Comparison of ENCODE assay signal across 8 cellular contexts in genomic region chr21:25607812-25608737, GRCh38. TPM values are rescaled to one million over a fixed set of nuclear protein-coding genes. Genes with fewer than 3 reads are reported as not detected.
DNase-seq lines count a peak whose midpoint lies in the region; ATAC-seq and TF ChIP-seq lines count a peak whose summit lies in the region.

No MANE protein-coding gene starts in this region.

- H3K27me3 Mint-ChIP-seq in neural progenitor cell (ENCODE audit: insufficient read depth, low read depth) = peaks cover 7% of the 10 kb centered on the region

- H2AFZ ChIP-seq in neural progenitor cell (replicated peaks) = peak overlapping the region; percentile 92

- H3K4me3 Mint-ChIP-seq in neural progenitor cell = peak overlapping the region; percentile 100

- H3K9me3 ChIP-seq in RWPE2 (ENCODE audit: severe bottlenecking) (no peaks in the 10 kb centered on the region), neural progenitor cell (ENCODE audit: low read depth) (no peaks in the 10 kb centered on the region), stomach (no peaks in the 10 kb centered on the region)

- H3K4me1 ChIP-seq in RWPE2 (ENCODE audit: insufficient read depth, poor library complexity, severe bottlenecking) (peaks cover 5% of the 10 kb centered on the region), neural progenitor cell (peaks cover 5% of the 10 kb centered on the region), stomach (peaks cover 15 to 47% (median 39%) of the 10 kb centered on the region in 4 donors)

- H4K20me1 ChIP-seq in neural progenitor cell (ENCODE audit: low read depth) = no peaks in the 10 kb centered on the region

- peaks cover 4% of the 10 kb centered on the region for H3F3A ChIP-seq in neural progenitor cell (ENCODE audit: low read depth)

- H3K4me1 Mint-ChIP-seq in neural progenitor cell = peaks cover 20% of the 10 kb centered on the region

- WGBS in stomach, 5 donors = 3 to 5% (median 4%) methylated on average over 27 to 32 of the region's 32 CpGs

- TF ChIP-seq POLR2A in stomach (IDR thresholded peaks at IDR 0.05) = no peak

- intact Hi-C loops in stomach (cut with DNase I; ENCODE audit: low total_unique reads) = loop anchor here (5.0 kb wide), 1 partner anchor 99 kb away; no protein-coding TSS in a partner anchor

- peak; percentile 82 for TF ChIP-seq CTCF in RWPE2 (IDR thresholded peaks at IDR 0.05; ENCODE audit: poor library complexity, severe bottlenecking)
- peak; percentile 94 for TF ChIP-seq CTCF in neural progenitor cell (IDR thresholded peaks at IDR 0.05)
- TF ChIP-seq CTCF in stomach (IDR thresholded peaks at IDR 0.05) = peak in 6 of 7 experiments; percentile 23 to 96 (median 90)

- H3K36me3 Mint-ChIP-seq in neural progenitor cell = peaks cover 7% of the 10 kb centered on the region

- peak overlapping the region; percentile 84 for H3K4me2 ChIP-seq in neural progenitor cell

- H3K27ac ChIP-seq in RWPE2 (ENCODE audit: poor library complexity, severe bottlenecking) = peak overlapping the region; percentile 37
- no peak overlapping the region for H3K27ac ChIP-seq in neural progenitor cell
- H3K27ac ChIP-seq in stomach = peak overlapping the region; percentile 69 to 88 (median 81)

- peak; percentile 80 for DNase-seq in EL
- DNase-seq in GOT3 (lab: John Stamatoyannopoulos, UW) = peak; percentile 13
- DNase-seq in Kasumi-1 (lab: John Stamatoyannopoulos, UW) = peak; percentile 86 to 87
- peak; percentile 62 for DNase-seq in RWPE2 (ENCODE audit: low spot score)
- peak; percentile 70 for DNase-seq in activated gamma-delta T cell treated with Interleukin-2 at 50 U/mL for 16 hours
- peak; percentile 74 for DNase-seq in foreskin melanocyte
- peak; percentile 89 for DNase-seq in neural progenitor cell (ENCODE audit: low spot score)
- DNase-seq in stomach = peak; percentile 83

- no peak for TF ChIP-seq EP300 in stomach (IDR thresholded peaks at IDR 0.05)

- H3K27me3 ChIP-seq in RWPE2 (ENCODE audit: insufficient read depth, poor library complexity, severe bottlenecking) = no peaks in the 10 kb centered on the region
- H3K27me3 ChIP-seq in neural progenitor cell = no peaks in the 10 kb centered on the region
- no peaks in the 10 kb centered on the region for H3K27me3 ChIP-seq in stomach

- no peaks in the 10 kb centered on the region for H3K9me3 Mint-ChIP-seq in neural progenitor cell

- peak; percentile 83 for ATAC-seq in RWPE2 (ENCODE audit: low read depth)

- no peak overlapping the region for H3K27ac Mint-ChIP-seq in neural progenitor cell

- peaks cover 34% of the 10 kb centered on the region for H3K36me3 ChIP-seq in RWPE2 (ENCODE audit: low read depth)
- peaks cover 9% of the 10 kb centered on the region for H3K36me3 ChIP-seq in neural progenitor cell
- H3K36me3 ChIP-seq in stomach = peaks cover 2 to 30% (median 26%) of the 10 kb centered on the region in 4 donors

- no peak overlapping the region for H3K9ac ChIP-seq in neural progenitor cell

- H3K4me3 ChIP-seq in RWPE2 (ENCODE audit: severe bottlenecking) (peak overlapping the region; percentile 96), neural progenitor cell (peak overlapping the region; percentile 92), stomach (peak overlapping the region; percentile 80 to 90 (median 86))

- H3K79me2 ChIP-seq in neural progenitor cell (ENCODE audit: low read depth) = peaks cover 17% of the 10 kb centered on the region

RNA-seq across cellular contexts. Expression of gene MRPL39, which starts 0.8 kb away (rescaled TPM):
- total RNA-seq in neural progenitor cell (ENCODE audit: low replicate concordance) = 35.5 and 63.1 TPM in 2 replicates
- total RNA-seq in stomach = 10 to 100 TPM in 2 of 5 donors, 1 to 10 TPM in 2, not detected in 1; 2.9 to 65.6 (median 20.2) TPM
- 10 to 100 TPM; 30.9 to 33.7 (median 31.5) TPM for polyA plus RNA-seq in stomach

RNA-seq across cellular contexts. Expression of gene JAM2, which starts 31.0 kb away (rescaled TPM):
- total RNA-seq in neural progenitor cell (ENCODE audit: low replicate concordance) (1.9 and 3.5 TPM in 2 replicates), stomach (10 to 100 TPM in 2 of 5 donors, 1 to 10 TPM in 2, not detected in 1; 3.6 to 32.1 (median 11.5) TPM)
- polyA plus RNA-seq in stomach = 1 to 10 TPM; 1.2 to 8.5 (median 1.7) TPM

Comparison
In these comparisons a context has a peak if more than half of its experiments do, and no peak if none do; other contexts are left out.
1. DNase-seq: peak in every context shown above with its lines; median percentile 89 in neural progenitor cell; 86 in Kasumi-1; 83 in stomach; 80 in EL; 74 in foreskin melanocyte; 70 in activated gamma-delta T cell treated with Interleukin-2 at 50 U/mL for 16 hours; 62 in RWPE2; 13 in GOT3.